ENCODE assay signal across 8 cellular contexts in genomic region chr4:89316931-89317366, GRCh38. TPM values are rescaled to one million over a fixed set of nuclear protein-coding genes. Genes with fewer than 3 reads are reported as not detected.
DNase-seq lines count a peak whose midpoint lies in the region; ATAC-seq and TF ChIP-seq lines count a peak whose summit lies in the region.

No MANE protein-coding gene starts in this region.

- H3K27me3 Mint-ChIP-seq in activated naive CD4-positive, alpha-beta T cell treated with anti-CD3 and anti-CD28 coated beads, Interleukin-2, amount 50 U/mL, for 24 hours: no peaks in the 10 kb centered on the region
- no peaks in the 10 kb centered on the region for H3K27me3 Mint-ChIP-seq in naive B cell
- H3K27me3 Mint-ChIP-seq in neural progenitor cell (ENCODE audit: insufficient read depth, low read depth): no peaks in the 10 kb centered on the region

- H3K27ac ChIP-seq in neural progenitor cell: no peak overlapping the region

- H3K9me3 ChIP-seq in neural progenitor cell (ENCODE audit: low read depth): no peaks in the 10 kb centered on the region

- H3K9ac ChIP-seq in neural progenitor cell: no peak overlapping the region

- H3F3A ChIP-seq in neural progenitor cell (ENCODE audit: low read depth): no peaks in the 10 kb centered on the region

- H3K4me1 ChIP-seq in neural progenitor cell: no peaks in the 10 kb centered on the region

- peaks cover 38% of the 10 kb centered on the region for H3K4me1 Mint-ChIP-seq in activated naive CD4-positive, alpha-beta T cell treated with anti-CD3 and anti-CD28 coated beads, Interleukin-2, amount 50 U/mL, for 24 hours
- H3K4me1 Mint-ChIP-seq in naive B cell (peaks cover 18 to 29% (median 25%) of the 10 kb centered on the region in 3 donors), neural progenitor cell (no peaks in the 10 kb centered on the region)

- no peaks in the 10 kb centered on the region for H3K27me3 ChIP-seq in neural progenitor cell

- H2AFZ ChIP-seq in neural progenitor cell (replicated peaks): no peak overlapping the region

- no peaks in the 10 kb centered on the region for H4K20me1 ChIP-seq in neural progenitor cell (ENCODE audit: low read depth)

- H3K79me2 ChIP-seq in neural progenitor cell (ENCODE audit: low read depth): no peaks in the 10 kb centered on the region

- no peak overlapping the region for H3K4me2 ChIP-seq in neural progenitor cell

- TF ChIP-seq CTCF in neural progenitor cell (IDR thresholded peaks at IDR 0.05): no peak

- no peaks in the 10 kb centered on the region for H3K9me3 Mint-ChIP-seq in activated naive CD4-positive, alpha-beta T cell treated with anti-CD3 and anti-CD28 coated beads, Interleukin-2, amount 50 U/mL, for 24 hours
- no peaks in the 10 kb centered on the region for H3K9me3 Mint-ChIP-seq in naive B cell
- no peaks in the 10 kb centered on the region for H3K9me3 Mint-ChIP-seq in neural progenitor cell

- H3K27ac Mint-ChIP-seq in activated naive CD4-positive, alpha-beta T cell treated with anti-CD3 and anti-CD28 coated beads, Interleukin-2, amount 50 U/mL, for 24 hours: peak overlapping the region; percentile 97
- H3K27ac Mint-ChIP-seq in naive B cell (peak overlapping the region in 1 of 6 donors; percentile 85), neural progenitor cell (no peak overlapping the region)

- DNase-seq in KG1 (lab: John Stamatoyannopoulos, UW) (peak; percentile 32), naive B cell (no peak), hippocampal formation (lab: John Stamatoyannopoulos, UW) (no peak), NCI-H2227 treated with DMSO at 0.1 percent for 48 hours (lab: John Stamatoyannopoulos, UW) (no peak), neural progenitor cell (ENCODE audit: low spot score) (no peak)
- no peak for DNase-seq in activated effector memory CD4-positive, alpha-beta T cell treated with Interleukin-2 at 50 U/mL for 16 hours

- H3K36me3 Mint-ChIP-seq in activated naive CD4-positive, alpha-beta T cell treated with anti-CD3 and anti-CD28 coated beads, Interleukin-2, amount 50 U/mL, for 24 hours: no peaks in the 10 kb centered on the region
- H3K36me3 Mint-ChIP-seq in naive B cell: no peaks in the 10 kb centered on the region
- H3K36me3 Mint-ChIP-seq in neural progenitor cell: no peaks in the 10 kb centered on the region

- peak overlapping the region; percentile 68 for H3K4me3 Mint-ChIP-seq in activated naive CD4-positive, alpha-beta T cell treated with anti-CD3 and anti-CD28 coated beads, Interleukin-2, amount 50 U/mL, for 24 hours
- H3K4me3 Mint-ChIP-seq in naive B cell (peak overlapping the region in 7 of 8 donors; percentile 6 to 72 (median 22)), neural progenitor cell (no peak overlapping the region)

- no peaks in the 10 kb centered on the region for H3K36me3 ChIP-seq in neural progenitor cell

- peak; percentile 72 for ATAC-seq in GM18861 (IDR thresholded peaks at IDR 0.05; ENCODE audit: unreplicated experiment)
- ATAC-seq in naive B cell (ENCODE audit: low read depth in 2 of 2): peak; percentile 66 to 91

- no peak overlapping the region for H3K4me3 ChIP-seq in neural progenitor cell

RNA-seq across cellular contexts. Expression of gene GPRIN3, which starts 9.3 kb away (rescaled TPM):
- under 1 TPM in 2 of 6 donors, not detected in 4; 0.06 to 0.16 TPM for polyA plus RNA-seq in naive B cell (ENCODE audit: low read depth in 6 of 6)
- 0.15 TPM in 2 replicates for total RNA-seq in neural progenitor cell (ENCODE audit: low replicate concordance)
